In genomic region chr14:35403397-35404245, GRCh38 we compare ENCODE assay signal across 8 cellular contexts. TPM values are rescaled to one million over a fixed set of nuclear protein-coding genes. Genes with fewer than 3 reads are reported as not detected.
A peak's percentile ranks its signal among the peaks of the same experiment; 100 is the strongest.
DNase-seq lines count a peak whose midpoint lies in the region; ATAC-seq and TF ChIP-seq lines count a peak whose summit lies in the region.

No MANE protein-coding gene starts in this region.

- intact Hi-C loops in PC-9 (cut with micrococcal nuclease; ENCODE audit: unreplicated experiment), result loop anchor here (1.0 to 5.0 kb wide), 5 partner anchors 29 to 281 kb away; partner anchors contain the start of genes PPP2R3C and PRORP

- no peak overlapping the region for H3K4me3 ChIP-seq in KMS-11 (IDR thresholded peaks at IDR 0.05; ENCODE audit: insufficient read depth, low read depth, low read length)
- H3K4me3 ChIP-seq in PC-9, result peak overlapping the region; percentile 85
- H3K4me3 ChIP-seq in muscle layer of duodenum (ENCODE audit: low read depth in 1 of 2, low read length in 2 of 2), result peak overlapping the region; percentile 81 to 98

- H3K4me2 ChIP-seq in KMS-11 (peak overlapping the region; percentile 88), PC-9 (peak overlapping the region; percentile 98)

- H3K27me3 ChIP-seq in KMS-11 (ENCODE audit: insufficient read depth, low read depth) (no peaks in the 10 kb centered on the region), PC-9 (ENCODE audit: insufficient read depth, low read depth) (no peaks in the 10 kb centered on the region), muscle layer of duodenum (ENCODE audit: low read depth, low read length) (no peaks in the 10 kb centered on the region)

- H3K79me2 ChIP-seq in KMS-11 (ENCODE audit: insufficient read depth, low read depth) (peaks cover 17% of the 10 kb centered on the region), PC-9 (ENCODE audit: low read depth) (peaks cover 33% of the 10 kb centered on the region)

- H3K27ac ChIP-seq in KMS-11, result peak overlapping the region; percentile 98
- H3K27ac ChIP-seq in PC-9, result peak overlapping the region; percentile 89
- H3K27ac ChIP-seq in muscle layer of duodenum (ENCODE audit: low read length), result peak overlapping the region; percentile 99

- H2AFZ ChIP-seq in KMS-11 (ENCODE audit: low read depth), result no peak overlapping the region
- H2AFZ ChIP-seq in PC-9, result no peak overlapping the region

- peak; percentile 45 for ATAC-seq in GM21786 (IDR thresholded peaks at IDR 0.05; ENCODE audit: unreplicated experiment)
- peak; percentile 54 to 59 for ATAC-seq in activated T-cell treated with anti-CD3 and anti-CD28 coated beads, Interleukin-2, amount 50 U/mL, for 4 hours
- ATAC-seq in esophagus mucosa, result peak; percentile 75

- H3K4me1 ChIP-seq in KMS-11 (ENCODE audit: low read depth, poor library complexity, severe bottlenecking) (peaks cover 43% of the 10 kb centered on the region), PC-9 (replicated peaks; ENCODE audit: insufficient read depth) (peaks cover 54% of the 10 kb centered on the region), muscle layer of duodenum (ENCODE audit: control insufficient read depth in 1 of 2, insufficient read depth in 2 of 2, low read length in 2 of 2) (peaks cover 30 to 50% of the 10 kb centered on the region in 2 donors)

- DNase-seq in DMS79 (lab: John Stamatoyannopoulos, UW) (peak; percentile 92), PC-9 (peak; percentile 68 to 88)
- peak; percentile 96 for DNase-seq in activated T-cell treated with anti-CD3 and anti-CD28 coated beads, Interleukin-2, amount 50 U/mL, for 4 hours
- peak; percentile 94 to 95 for DNase-seq in stimulated activated CD8-positive, alpha-beta memory T cell treated with anti-CD3 and anti-CD28 coated beads, Interleukin-7, amount 100 ng/mL, for 1 hour (ENCODE audit: low read depth in 2 of 2)

- H3K9me3 ChIP-seq in PC-9 (ENCODE audit: insufficient read depth, low read depth) (no peaks in the 10 kb centered on the region), muscle layer of duodenum (ENCODE audit: control insufficient read depth in 1 of 2, low read length in 2 of 2) (no peaks in the 10 kb centered on the region)

- BruUV-seq in PC-9 (replicated peaks; lab: Mats Ljungman, UMichigan), result no TSS peak

- H3K9me2 ChIP-seq in PC-9 (ENCODE audit: insufficient read depth), result no peaks in the 10 kb centered on the region

- peak overlapping the region; percentile 99 for H3K4me3 Mint-ChIP-seq in activated T-cell treated with anti-CD3 and anti-CD28 coated beads, Interleukin-2, amount 50 U/mL, for 4 hours

- CTCF ChIA-PET in PC-9 (lab: Charles Lee), result interaction anchor here (0.5 kb wide), 1 partner anchor 570 kb away, joined by 5 read pairs; no protein-coding TSS in a partner anchor

- POLR2A ChIA-PET in PC-9 (lab: Charles Lee; ENCODE audit: unreplicated experiment), result interaction anchor here (0.5 to 1.2 kb wide), 9 partner anchors 12 to 1265 kb away, joined by 3 to 5 read pairs (median 3); no protein-coding TSS in a partner anchor

- peaks cover 54% of the 10 kb centered on the region for H3F3A ChIP-seq in PC-9 (ENCODE audit: insufficient read depth, low read depth)

- no peaks in the 10 kb centered on the region for H3K27me3 Mint-ChIP-seq in activated T-cell treated with anti-CD3 and anti-CD28 coated beads, Interleukin-2, amount 50 U/mL, for 4 hours (ENCODE audit: low read depth)

- H3K4me1 Mint-ChIP-seq in activated T-cell treated with anti-CD3 and anti-CD28 coated beads, Interleukin-2, amount 50 U/mL, for 4 hours (ENCODE audit: low read depth), result peaks cover 35% of the 10 kb centered on the region

- no peaks in the 10 kb centered on the region for H4K20me1 ChIP-seq in KMS-11 (ENCODE audit: insufficient read depth)
- H4K20me1 ChIP-seq in PC-9 (ENCODE audit: insufficient read depth), result peaks cover 8% of the 10 kb centered on the region; the same call in 1 of the 2 replicates

- TF ChIP-seq CTCF in KMS-11 (conservative IDR thresholded peaks at IDR 0.05; ENCODE audit: low read depth, low read length) (no peak), PC-9 (conservative IDR thresholded peaks at IDR 0.05) (no peak)

- H3K9ac ChIP-seq in KMS-11, result peak overlapping the region; percentile 97

- peaks cover 41% of the 10 kb centered on the region for H3K36me3 Mint-ChIP-seq in activated T-cell treated with anti-CD3 and anti-CD28 coated beads, Interleukin-2, amount 50 U/mL, for 4 hours (ENCODE audit: insufficient read depth)

- no peaks in the 10 kb centered on the region for H3K9me3 Mint-ChIP-seq in activated T-cell treated with anti-CD3 and anti-CD28 coated beads, Interleukin-2, amount 50 U/mL, for 4 hours

- H3K36me3 ChIP-seq in KMS-11 (ENCODE audit: insufficient read depth) (peaks cover 15% of the 10 kb centered on the region; the same call in 1 of the 2 replicates), PC-9 (ENCODE audit: low read depth) (peaks cover 28% of the 10 kb centered on the region), muscle layer of duodenum (ENCODE audit: control insufficient read depth in 1 of 2, insufficient read depth in 2 of 2, low read length in 2 of 2) (peaks cover 35 to 38% of the 10 kb centered on the region in 2 donors)

RNA-seq across cellular contexts. Expression of gene NFKBIA, which starts 0.9 kb away (rescaled TPM):
- total RNA-seq in PC-9 (2021) (30.2 and 34.8 TPM in 2 replicates), esophagus mucosa (119 TPM)
- total RNA-seq in activated T-cell treated with anti-CD3 and anti-CD28 coated beads, Interleukin-2, amount 50 U/mL, for 4 hours, result 100 to 1,000 TPM; 530 to 701 (median 599) TPM
